In the genomic region with DNA sequence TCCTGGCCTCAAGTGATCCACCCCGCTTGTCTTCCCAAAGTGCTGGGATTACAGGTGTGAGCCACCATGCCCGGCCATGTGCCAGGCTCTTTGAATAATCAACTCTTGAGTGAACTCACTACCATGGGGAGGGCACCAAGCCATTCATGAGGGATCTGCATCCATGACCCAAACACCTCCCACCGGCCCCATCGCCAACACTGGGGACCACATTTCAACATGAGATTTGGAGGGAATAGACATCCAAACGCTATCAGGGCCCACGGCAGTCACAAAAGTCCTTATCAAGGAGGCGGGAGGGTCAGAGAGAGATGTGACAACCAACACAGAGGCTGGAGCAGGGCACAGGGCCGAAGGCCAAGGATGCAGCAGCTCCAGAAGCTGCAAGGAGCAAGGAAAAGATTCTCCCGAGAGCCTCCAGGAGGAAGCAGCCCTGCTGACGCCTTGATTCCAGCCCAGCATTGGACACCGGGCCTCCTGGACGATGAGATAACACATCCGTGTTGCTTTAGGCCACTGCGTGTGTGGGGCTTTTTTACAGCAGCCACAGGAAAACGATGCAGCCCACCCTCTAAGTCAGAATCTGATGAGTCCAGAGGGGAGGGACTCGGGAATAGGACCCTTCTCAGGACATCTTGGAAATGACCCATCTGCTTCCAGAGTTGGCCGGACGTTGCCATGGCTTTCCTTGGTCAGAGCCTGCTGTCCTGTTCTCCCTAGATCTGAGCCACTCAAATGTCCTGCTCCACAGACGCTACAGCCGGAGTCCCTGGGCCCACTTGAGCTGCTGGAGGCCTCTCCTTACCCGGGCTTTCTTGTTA, we compare ENCODE assay signal across 28 cellular contexts.
"Had no signal": no experiment of that assay in that cellular context is flagged by ENCODE, and none has a peak within 500 bp of the region (broad histone marks: within the 10 kb centered on the region; RNA-seq: fewer than 3 reads in every experiment).

No MANE protein-coding gene starts in this region.

- DNase-seq: activated CD4-positive, alpha-beta memory T cell treated with anti-CD3 and anti-CD28 coated beads, Interleukin-2, amount 10 ng/mL, durations not matched to agents 7 days and 5 days; activated CD4-positive, alpha-beta T cell treated with anti-CD3 and anti-CD28 coated beads for 1 hour; activated CD4-positive, alpha-beta T cell treated with anti-CD3 and anti-CD28 coated beads for 48 hours; activated CD4-positive, CD25-positive, alpha-beta regulatory T cell; activated CD8-positive, alpha-beta memory T cell treated with anti-CD3 and anti-CD28 coated beads for 24 hours; activated gamma-delta T cell; activated naive CD4-positive, alpha-beta T cell treated with Interleukin-2 at 50 U/mL for 16 hours; activated T-cell treated with anti-CD3 and anti-CD28 coated beads, Interleukin-2, amount 50 U/mL, for 24 hours; adrenal gland; central memory CD4-positive, alpha-beta T cell; NCI-H1092 treated with DMSO at 0.1 percent for 48 hours; NCI-H146; NCI-H187; NCI-H2029 treated with DMSO at 0.1 percent for 48 hours; NCI-H2107; NCI-H2171; NCI-H510A; NCI-H526; NCI-H748 treated with DMSO at 0.1 percent for 48 hours; NK-92 treated with Interleukin-12 subunit alpha and Interleukin-12 subunit beta, amount 100 ng/mL, for 24 hours; PC-3; Right ventricle myocardium superior; RPMI8226; T1000; WERI-Rb-1 had no signal

- H3K4me3 ChIP-seq: adrenal gland, Peyer's patch, SK-N-MC had no signal

- ATAC-seq: PC-3 had no signal

- H3K27me3 ChIP-seq: adrenal gland, Peyer's patch had no signal

- H3K4me1 ChIP-seq: adrenal gland, Peyer's patch had no signal

- H3K27ac ChIP-seq: adrenal gland, KMS-11, Peyer's patch, SK-N-MC, WERI-Rb-1 had no signal
